Comparison of ENCODE assay signal across 12 cellular contexts in the genomic region with DNA sequence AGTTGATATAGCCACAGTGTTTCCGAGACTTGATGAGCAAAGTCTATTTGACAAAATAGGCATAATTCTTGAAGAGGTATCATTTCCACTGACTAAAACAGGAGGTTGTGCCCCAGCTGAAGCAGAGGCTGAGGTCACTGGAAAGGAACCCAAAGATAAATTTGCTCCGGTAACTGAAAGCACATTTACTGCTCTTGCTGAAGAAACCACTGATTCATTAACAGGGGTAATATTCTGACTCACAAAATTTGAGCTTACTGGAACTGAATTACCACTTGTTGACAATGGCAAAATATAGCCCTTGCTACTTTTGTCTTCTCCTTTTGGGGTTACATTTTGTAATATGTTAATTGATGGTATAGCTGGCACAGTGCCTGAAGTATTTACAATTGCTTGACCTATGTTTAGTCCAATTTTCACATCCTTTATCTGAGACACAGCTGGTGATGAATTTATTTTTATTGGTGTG. TPM values are rescaled to one million over a fixed set of nuclear protein-coding genes. Genes with fewer than 3 reads are reported as not detected.
DNase-seq lines count a peak whose midpoint lies in the region; ATAC-seq and TF ChIP-seq lines count a peak whose summit lies in the region.
"Had no signal": no experiment of that assay in that cellular context is flagged by ENCODE, and none has a peak within 500 bp of the region (broad histone marks: within the 10 kb centered on the region; RNA-seq: fewer than 3 reads in every experiment).

No MANE protein-coding gene starts in this region.

- POLR2A ChIA-PET in activated CD8-positive, alpha-beta T cell treated with anti-CD3 and anti-CD28 coated beads for 36 hours (lab: Charles Lee): no interaction called here
- POLR2A ChIA-PET in activated CD8-positive, alpha-beta T cell treated with anti-CD3 and anti-CD28 coated beads, Interleukin-2, amount 10 ng/mL, durations not matched to agents 7 days and 5 days (lab: Charles Lee): no interaction called here
- POLR2A ChIA-PET in PC-9 (lab: Charles Lee; ENCODE audit: unreplicated experiment): no interaction called here

- H3K27ac Mint-ChIP-seq in activated CD8-positive, alpha-beta T cell treated with anti-CD3 and anti-CD28 coated beads for 36 hours: no peak overlapping the region
- H3K27ac Mint-ChIP-seq in activated CD8-positive, alpha-beta T cell treated with anti-CD3 and anti-CD28 coated beads, Interleukin-2, amount 10 ng/mL, durations not matched to agents 7 days and 5 days: no peak overlapping the region
- H3K27ac Mint-ChIP-seq in natural killer cell: peak overlapping the region; percentile 77 to 81

- H3K27me3 Mint-ChIP-seq in activated CD8-positive, alpha-beta T cell treated with anti-CD3 and anti-CD28 coated beads for 36 hours: no peaks in the 10 kb centered on the region
- H3K27me3 Mint-ChIP-seq in activated CD8-positive, alpha-beta T cell treated with anti-CD3 and anti-CD28 coated beads, Interleukin-2, amount 10 ng/mL, durations not matched to agents 7 days and 5 days (ENCODE audit: low read depth): no peaks in the 10 kb centered on the region
- H3K27me3 Mint-ChIP-seq in natural killer cell (ENCODE audit: low read depth in 2 of 2): no peaks in the 10 kb centered on the region

- H3K36me3 Mint-ChIP-seq in activated CD8-positive, alpha-beta T cell treated with anti-CD3 and anti-CD28 coated beads for 36 hours (ENCODE audit: low read depth): peaks cover 29% of the 10 kb centered on the region
- peaks cover 47% of the 10 kb centered on the region for H3K36me3 Mint-ChIP-seq in activated CD8-positive, alpha-beta T cell treated with anti-CD3 and anti-CD28 coated beads, Interleukin-2, amount 10 ng/mL, durations not matched to agents 7 days and 5 days (ENCODE audit: low read depth)
- peaks cover 23% of the 10 kb centered on the region for H3K36me3 Mint-ChIP-seq in natural killer cell

- H3F3A ChIP-seq in PC-9 (ENCODE audit: insufficient read depth, low read depth): no peaks in the 10 kb centered on the region

- CTCF ChIA-PET in activated CD8-positive, alpha-beta T cell treated with anti-CD3 and anti-CD28 coated beads for 36 hours (lab: Charles Lee): interaction anchor here (1.2 to 1.5 kb wide), 3 partner anchors 9 to 88 kb away, joined by 3 to 4 read pairs (median 4); a partner anchor contains a TSS
- CTCF ChIA-PET in activated CD8-positive, alpha-beta T cell treated with anti-CD3 and anti-CD28 coated beads, Interleukin-2, amount 10 ng/mL, durations not matched to agents 7 days and 5 days (lab: Charles Lee): interaction anchor here (0.8 to 2.7 kb wide), 4 partner anchors 21 to 194 kb away, joined by 3 to 12 read pairs (median 3); no protein-coding TSS in a partner anchor
- CTCF ChIA-PET in PC-9 (lab: Charles Lee): no interaction called here

- in situ Hi-C loops in G401 (cut with HindIII; ENCODE audit: low sequenced_read_pairs): no loop called here

- no peak overlapping the region for H3K4me2 ChIP-seq in PC-9

- peak; percentile 27 for ATAC-seq in activated CD8-positive, alpha-beta T cell treated with anti-CD3 and anti-CD28 coated beads for 36 hours
- no peak for ATAC-seq in activated CD8-positive, alpha-beta T cell treated with anti-CD3 and anti-CD28 coated beads, Interleukin-2, amount 10 ng/mL, durations not matched to agents 7 days and 5 days
- peak; percentile 78 for ATAC-seq in GM21528 (IDR thresholded peaks at IDR 0.05; ENCODE audit: low FRiP score, unreplicated experiment)
- peak; percentile 75 for ATAC-seq in HG03342 (IDR thresholded peaks at IDR 0.05; ENCODE audit: unreplicated experiment)
- ATAC-seq in natural killer cell: peak in 1 of 3 donors; percentile 25

- no peaks in the 10 kb centered on the region for H3K36me3 ChIP-seq in PC-9 (ENCODE audit: low read depth)

- H3K9me3 Mint-ChIP-seq in activated CD8-positive, alpha-beta T cell treated with anti-CD3 and anti-CD28 coated beads for 36 hours: no peaks in the 10 kb centered on the region
- no peaks in the 10 kb centered on the region for H3K9me3 Mint-ChIP-seq in activated CD8-positive, alpha-beta T cell treated with anti-CD3 and anti-CD28 coated beads, Interleukin-2, amount 10 ng/mL, durations not matched to agents 7 days and 5 days (ENCODE audit: insufficient read depth)
- no peaks in the 10 kb centered on the region for H3K9me3 Mint-ChIP-seq in natural killer cell

- H3K27me3 ChIP-seq in PC-9 (ENCODE audit: insufficient read depth, low read depth): no peaks in the 10 kb centered on the region
- H3K27me3 ChIP-seq: neutrophil had no signal

- H2AFZ ChIP-seq in PC-9: no peak overlapping the region

- H3K4me1 Mint-ChIP-seq in activated CD8-positive, alpha-beta T cell treated with anti-CD3 and anti-CD28 coated beads for 36 hours (ENCODE audit: low read depth): peaks cover 2% of the 10 kb centered on the region
- H3K4me1 Mint-ChIP-seq in activated CD8-positive, alpha-beta T cell treated with anti-CD3 and anti-CD28 coated beads, Interleukin-2, amount 10 ng/mL, durations not matched to agents 7 days and 5 days (ENCODE audit: low read depth): no peaks in the 10 kb centered on the region
- peaks cover 45 to 46% of the 10 kb centered on the region in 2 donors for H3K4me1 Mint-ChIP-seq in natural killer cell

- no peaks in the 10 kb centered on the region for H3K9me2 ChIP-seq in PC-9 (ENCODE audit: insufficient read depth)

- H3K4me3 ChIP-seq in PC-9: no peak overlapping the region

- intact Hi-C loops in activated CD8-positive, alpha-beta T cell treated with anti-CD3 and anti-CD28 coated beads for 36 hours (cut with micrococcal nuclease): no loop called here
- intact Hi-C loops in natural killer cell (cut with micrococcal nuclease) (loop anchor here (2.0 to 5.0 kb wide), 2 partner anchors 28 to 79 kb away; no protein-coding TSS in a partner anchor), PC-9 (cut with micrococcal nuclease; ENCODE audit: unreplicated experiment) (no loop called here)

- no peak for TF ChIP-seq CTCF in activated CD8-positive, alpha-beta T cell treated with anti-CD3 and anti-CD28 coated beads for 36 hours (IDR thresholded peaks at IDR 0.05)
- TF ChIP-seq CTCF in natural killer cell (IDR thresholded peaks at IDR 0.05) (no peak), PC-9 (conservative IDR thresholded peaks at IDR 0.05) (no peak)

- no peaks in the 10 kb centered on the region for H3K9me3 ChIP-seq in PC-9 (ENCODE audit: insufficient read depth, low read depth)
- H3K9me3 ChIP-seq: neutrophil had no signal

- H3K4me1 ChIP-seq in PC-9 (replicated peaks; ENCODE audit: insufficient read depth): no peaks in the 10 kb centered on the region

- no peak overlapping the region for H3K4me3 Mint-ChIP-seq in activated CD8-positive, alpha-beta T cell treated with anti-CD3 and anti-CD28 coated beads for 36 hours
- no peak overlapping the region for H3K4me3 Mint-ChIP-seq in activated CD8-positive, alpha-beta T cell treated with anti-CD3 and anti-CD28 coated beads, Interleukin-2, amount 10 ng/mL, durations not matched to agents 7 days and 5 days
- peak overlapping the region; percentile 73 for H3K4me3 Mint-ChIP-seq in natural killer cell

- BruUV-seq in PC-9 (replicated peaks; lab: Mats Ljungman, UMichigan): no TSS peak

- no peak overlapping the region for H3K27ac ChIP-seq in PC-9
- H3K27ac ChIP-seq: neutrophil had no signal

- DNase-seq in activated CD8-positive, alpha-beta T cell treated with anti-CD3 and anti-CD28 coated beads for 36 hours: no peak
- no peak for DNase-seq in activated CD8-positive, alpha-beta T cell treated with anti-CD3 and anti-CD28 coated beads, Interleukin-2, amount 10 ng/mL, durations not matched to agents 7 days and 5 days
- no peak for DNase-seq in natural killer cell
- no peak for DNase-seq in G401 (ENCODE audit: low spot score)
- DNase-seq in NCI-H146 (lab: John Stamatoyannopoulos, UW): no peak
- DNase-seq in PC-9: no peak
- DNase-seq: ACHN, NCI-H1417 had no signal

- H4K20me1 ChIP-seq in PC-9 (ENCODE audit: insufficient read depth): no peaks in the 10 kb centered on the region

- H3K79me2 ChIP-seq in PC-9 (ENCODE audit: low read depth): no peaks in the 10 kb centered on the region

RNA-seq across cellular contexts. Expression of a gene that starts 30.2 kb away (rescaled TPM):
- total RNA-seq in activated CD8-positive, alpha-beta T cell treated with anti-CD3 and anti-CD28 coated beads for 36 hours: not detected
- not detected for total RNA-seq in activated CD8-positive, alpha-beta T cell treated with anti-CD3 and anti-CD28 coated beads, Interleukin-2, amount 10 ng/mL, durations not matched to agents 7 days and 5 days
- not detected for total RNA-seq in natural killer cell
- total RNA-seq in G401 (2014; rRNA removed; shearing (Covaris generic)): not detected in 2 replicates
- not detected in 2 replicates for total RNA-seq in PC-9 (2021)
- total RNA-seq: T-helper 1 cell treated with Interleukin-12 subunit alpha and Interleukin-12 subunit beta and Interleukin-4 antibody, amounts not matched to agents 30 ng/mL and 1 ng/mL, for 36 hours had no signal

Comparison
In these comparisons a context has a peak if more than half of its experiments do, and no peak if none do; other contexts are left out.
1. H3K27ac Mint-ChIP-seq: peak in natural killer cell (2 of 2); none in activated CD8-positive, alpha-beta T cell treated with anti-CD3 and anti-CD28 coated beads for 36 hours (single experiment) and activated CD8-positive, alpha-beta T cell treated with anti-CD3 and anti-CD28 coated beads, Interleukin-2, amount 10 ng/mL, durations not matched to agents 7 days and 5 days (single experiment).